Comparison of ENCODE assay signal across 24 cellular contexts in genomic region chr10:14123066-14123465, GRCh38.
DNase-seq lines count a peak whose midpoint lies in the region; ATAC-seq and TF ChIP-seq lines count a peak whose summit lies in the region.
"Had no signal": no experiment of that assay in that cellular context is flagged by ENCODE, and none has a peak within 500 bp of the region (broad histone marks: within the 10 kb centered on the region; RNA-seq: fewer than 3 reads in every experiment).

No MANE protein-coding gene starts in this region.

- WGBS in GM23248 (ENCODE audit: low coverage in 1 of 2, low lambda C conversion rate in 2 of 2, missing lambda C conversion rate in 2 of 2), 2 experiments: 6 to 11% methylated on average over 5 of the region's 5 CpGs

- H3K36me3 ChIP-seq in GM23248 (ENCODE audit: low read depth): no peaks in the 10 kb centered on the region
- H3K36me3 ChIP-seq: BLaER1 treated with 17β-estradiol and CSF1 and Interleukin-3, amounts not matched to agents 10 nM and 100 nM; HAP-1 had no signal

- H3K27me3 ChIP-seq in GM23248 (replicated peaks; ENCODE audit: insufficient read depth): 0 out of 2 replicates have a peak, but pooled peaks cover 10% of the 10 kb centered on the region
- H3K27me3 ChIP-seq: BLaER1 treated with 17β-estradiol and CSF1 and Interleukin-3, amounts not matched to agents 10 nM and 100 nM had no signal

- DNase-seq in GM23248 (peak; percentile 25), epithelial cell of esophagus (ENCODE audit: low read depth) (peak; percentile 39), medulla oblongata (ENCODE audit: extremely low spot score) (peak; percentile 11), sciatic nerve (ENCODE audit: low spot score) (no peak), GM19240 (ENCODE audit: insufficient read length, low spot score) (no peak), NCI-H1048 (lab: John Stamatoyannopoulos, UW) (no peak), NCI-H748 treated with DMSO at 0.1 percent for 48 hours (lab: John Stamatoyannopoulos, UW) (no peak)
- DNase-seq: AML-193; CD4-positive, alpha-beta T cell; GOT3; HFFc6; Karpas-422; MV-4-11; NCI-H1105 treated with DMSO at 0.1 percent for 48 hours; NCI-H146; NCI-H2029; NCI-H446 treated with DMSO at 0.1 percent for 48 hours; NCI-H526; SHP77 had no signal

- H3K4me1 ChIP-seq in GM23248 (ENCODE audit: insufficient read depth): peaks cover 4% of the 10 kb centered on the region; the same call in 1 of the 2 replicates
- H3K4me1 ChIP-seq: BLaER1 treated with 17β-estradiol and CSF1 and Interleukin-3, amounts not matched to agents 10 nM and 100 nM; HAP-1 had no signal

- TF ChIP-seq CTCF in epithelial cell of esophagus (IDR thresholded peaks at IDR 0.05; ENCODE audit: insufficient read depth, low read depth, low read length, missing control alignments): no peak

- no peaks in the 10 kb centered on the region for H3K9me2 ChIP-seq in GM23248 (ENCODE audit: insufficient read depth)

- no peaks in the 10 kb centered on the region; the same call in 1 of the 2 replicates for H3F3A ChIP-seq in GM23248 (ENCODE audit: insufficient read depth)

- H4K20me1 ChIP-seq in GM23248 (ENCODE audit: insufficient read depth): no peaks in the 10 kb centered on the region
- H4K20me1 ChIP-seq: BLaER1 treated with 17β-estradiol and CSF1 and Interleukin-3, amounts not matched to agents 10 nM and 100 nM had no signal

- no peak overlapping the region for H3K4me2 ChIP-seq in GM23248 (ENCODE audit: unreplicated experiment)
- H3K4me2 ChIP-seq: BLaER1 treated with 17β-estradiol and CSF1 and Interleukin-3, amounts not matched to agents 10 nM and 100 nM had no signal

- H3K4me3 ChIP-seq in GM23248 (no peak overlapping the region), epithelial cell of esophagus (ENCODE audit: low read length) (no peak overlapping the region)
- H3K4me3 ChIP-seq: BLaER1 treated with 17β-estradiol and CSF1 and Interleukin-3, amounts not matched to agents 10 nM and 100 nM; HAP-1 had no signal

- H3K79me2 ChIP-seq in GM23248 (ENCODE audit: insufficient read depth): no peaks in the 10 kb centered on the region

- intact Hi-C loops in sciatic nerve (cut with DNase I): no loop called here

- ATAC-seq in sciatic nerve: peak; percentile 45
- ATAC-seq: HepG2, Panc1 had no signal

- no peak overlapping the region for H2AFZ ChIP-seq in GM23248

- no peak overlapping the region for H3K9ac ChIP-seq in GM23248
- H3K9ac ChIP-seq: BLaER1 treated with 17β-estradiol and CSF1 and Interleukin-3, amounts not matched to agents 10 nM and 100 nM had no signal

- no peaks in the 10 kb centered on the region for H3K9me3 ChIP-seq in GM23248 (ENCODE audit: low read depth)
- H3K9me3 ChIP-seq: BLaER1 treated with 17β-estradiol and CSF1 and Interleukin-3, amounts not matched to agents 10 nM and 100 nM; HAP-1 had no signal

- in situ Hi-C loops in GM23248 (cut with MboI): no loop called here

- H3K27ac ChIP-seq in GM23248: no peak overlapping the region
- H3K27ac ChIP-seq: BLaER1 treated with 17β-estradiol and CSF1 and Interleukin-3, amounts not matched to agents 10 nM and 100 nM; RWPE1 had no signal

Comparison
In these comparisons a context has a peak if more than half of its experiments do, and no peak if none do; other contexts are left out.
1. DNase-seq: peak in GM23248 (single experiment), epithelial cell of esophagus (single experiment) and medulla oblongata (single experiment); none in sciatic nerve (single experiment), GM19240 (single experiment), NCI-H1048 (single experiment) and NCI-H748 treated with DMSO at 0.1 percent for 48 hours (single experiment).